In the genomic region with DNA sequence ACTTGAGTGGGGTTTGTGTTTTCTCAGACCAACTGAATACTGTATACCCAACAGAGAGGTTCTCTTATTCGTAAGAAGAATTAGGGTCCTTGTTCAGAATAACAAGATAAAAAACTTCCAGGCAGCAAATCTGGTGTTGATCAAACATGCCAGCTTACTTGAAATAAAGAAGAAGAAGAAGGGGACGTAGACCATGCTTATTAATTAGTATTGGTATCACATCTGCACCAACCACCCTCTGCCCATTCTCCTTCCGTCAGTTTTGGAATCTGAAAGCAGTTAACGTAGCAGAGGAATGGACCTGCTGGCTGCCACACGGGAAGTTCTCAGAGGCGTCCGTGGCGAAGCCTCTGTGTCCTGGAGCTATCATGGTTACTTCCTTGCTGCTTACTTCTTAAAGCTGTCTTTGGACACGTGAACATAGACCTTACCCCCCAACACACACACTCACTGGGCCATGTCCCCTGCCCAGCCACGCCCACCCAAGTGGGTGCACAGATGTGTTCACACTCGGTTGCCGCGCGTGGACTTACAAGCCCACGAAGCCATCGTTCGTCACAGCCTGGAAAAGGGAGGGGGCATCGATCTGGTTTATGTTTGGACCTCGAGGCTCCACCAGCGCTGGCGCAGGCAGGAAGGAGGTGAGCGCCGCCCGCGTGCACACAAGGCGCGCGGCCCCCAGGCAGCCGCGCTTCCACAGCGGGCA, we compare ENCODE assay signal across 1 cellular context.
TF ChIP-seq lines count a peak whose summit lies in the region.

No MANE protein-coding gene starts in this region.

TF ChIP-seq in WTC11, 78 proteins besides CTCF, POLR2A, EP300 and RAD21:
- TF ChIP-seq, protein P1, sequence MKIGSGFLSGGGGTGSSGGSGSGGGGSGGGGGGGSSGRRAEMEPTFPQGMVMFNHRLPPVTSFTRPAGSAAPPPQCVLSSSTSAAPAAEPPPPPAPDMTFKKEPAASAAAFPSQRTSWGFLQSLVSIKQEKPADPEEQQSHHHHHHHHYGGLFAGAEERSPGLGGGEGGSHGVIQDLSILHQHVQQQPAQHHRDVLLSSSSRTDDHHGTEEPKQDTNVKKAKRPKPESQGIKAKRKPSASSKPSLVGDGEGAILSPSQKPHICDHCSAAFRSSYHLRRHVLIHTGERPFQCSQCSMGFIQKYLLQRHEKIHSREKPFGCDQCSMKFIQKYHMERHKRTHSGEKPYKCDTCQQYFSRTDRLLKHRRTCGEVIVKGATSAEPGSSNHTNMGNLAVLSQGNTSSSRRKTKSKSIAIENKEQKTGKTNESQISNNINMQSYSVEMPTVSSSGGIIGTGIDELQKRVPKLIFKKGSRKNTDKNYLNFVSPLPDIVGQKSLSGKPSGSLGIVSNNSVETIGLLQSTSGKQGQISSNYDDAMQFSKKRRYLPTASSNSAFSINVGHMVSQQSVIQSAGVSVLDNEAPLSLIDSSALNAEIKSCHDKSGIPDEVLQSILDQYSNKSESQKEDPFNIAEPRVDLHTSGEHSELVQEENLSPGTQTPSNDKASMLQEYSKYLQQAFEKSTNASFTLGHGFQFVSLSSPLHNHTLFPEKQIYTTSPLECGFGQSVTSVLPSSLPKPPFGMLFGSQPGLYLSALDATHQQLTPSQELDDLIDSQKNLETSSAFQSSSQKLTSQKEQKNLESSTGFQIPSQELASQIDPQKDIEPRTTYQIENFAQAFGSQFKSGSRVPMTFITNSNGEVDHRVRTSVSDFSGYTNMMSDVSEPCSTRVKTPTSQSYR (CRISPR knock-in tag; IDR thresholded peaks at IDR 0.05) = no peak
- TF ChIP-seq ZNF219 (CRISPR knock-in tag; IDR thresholded peaks at IDR 0.05; ENCODE audit: borderline replicate concordance) = no peak
- TF ChIP-seq, protein P2, sequence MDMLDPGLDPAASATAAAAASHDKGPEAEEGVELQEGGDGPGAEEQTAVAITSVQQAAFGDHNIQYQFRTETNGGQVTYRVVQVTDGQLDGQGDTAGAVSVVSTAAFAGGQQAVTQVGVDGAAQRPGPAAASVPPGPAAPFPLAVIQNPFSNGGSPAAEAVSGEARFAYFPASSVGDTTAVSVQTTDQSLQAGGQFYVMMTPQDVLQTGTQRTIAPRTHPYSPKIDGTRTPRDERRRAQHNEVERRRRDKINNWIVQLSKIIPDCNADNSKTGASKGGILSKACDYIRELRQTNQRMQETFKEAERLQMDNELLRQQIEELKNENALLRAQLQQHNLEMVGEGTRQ (CRISPR knock-in tag; IDR thresholded peaks at IDR 0.05) = no peak
- TF ChIP-seq SOX15 (CRISPR knock-in tag; IDR thresholded peaks at IDR 0.05) = no peak
- TF ChIP-seq ZNF396 (CRISPR knock-in tag; IDR thresholded peaks at IDR 0.05; ENCODE audit: borderline replicate concordance) = no peak
- no peak for TF ChIP-seq MXD4 (CRISPR knock-in tag; IDR thresholded peaks at IDR 0.05; ENCODE audit: borderline replicate concordance)
- TF ChIP-seq, protein P3, sequence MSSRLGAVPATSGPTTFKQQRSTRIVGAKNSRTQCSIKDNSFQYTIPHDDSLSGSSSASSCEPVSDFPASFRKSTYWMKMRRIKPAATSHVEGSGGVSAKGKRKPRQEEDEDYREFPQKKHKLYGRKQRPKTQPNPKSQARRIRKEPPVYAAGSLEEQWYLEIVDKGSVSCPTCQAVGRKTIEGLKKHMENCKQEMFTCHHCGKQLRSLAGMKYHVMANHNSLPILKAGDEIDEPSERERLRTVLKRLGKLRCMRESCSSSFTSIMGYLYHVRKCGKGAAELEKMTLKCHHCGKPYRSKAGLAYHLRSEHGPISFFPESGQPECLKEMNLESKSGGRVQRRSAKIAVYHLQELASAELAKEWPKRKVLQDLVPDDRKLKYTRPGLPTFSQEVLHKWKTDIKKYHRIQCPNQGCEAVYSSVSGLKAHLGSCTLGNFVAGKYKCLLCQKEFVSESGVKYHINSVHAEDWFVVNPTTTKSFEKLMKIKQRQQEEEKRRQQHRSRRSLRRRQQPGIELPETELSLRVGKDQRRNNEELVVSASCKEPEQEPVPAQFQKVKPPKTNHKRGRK (CRISPR knock-in tag; IDR thresholded peaks at IDR 0.05; ENCODE audit: borderline replicate concordance) = no peak
- TF ChIP-seq RORB (CRISPR knock-in tag; IDR thresholded peaks at IDR 0.05) = no peak
- no peak for TF ChIP-seq ZNF317 (CRISPR knock-in tag; IDR thresholded peaks at IDR 0.05; ENCODE audit: borderline replicate concordance, low read depth)
- TF ChIP-seq, protein P4, sequence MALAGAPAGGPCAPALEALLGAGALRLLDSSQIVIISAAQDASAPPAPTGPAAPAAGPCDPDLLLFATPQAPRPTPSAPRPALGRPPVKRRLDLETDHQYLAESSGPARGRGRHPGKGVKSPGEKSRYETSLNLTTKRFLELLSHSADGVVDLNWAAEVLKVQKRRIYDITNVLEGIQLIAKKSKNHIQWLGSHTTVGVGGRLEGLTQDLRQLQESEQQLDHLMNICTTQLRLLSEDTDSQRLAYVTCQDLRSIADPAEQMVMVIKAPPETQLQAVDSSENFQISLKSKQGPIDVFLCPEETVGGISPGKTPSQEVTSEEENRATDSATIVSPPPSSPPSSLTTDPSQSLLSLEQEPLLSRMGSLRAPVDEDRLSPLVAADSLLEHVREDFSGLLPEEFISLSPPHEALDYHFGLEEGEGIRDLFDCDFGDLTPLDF (CRISPR knock-in tag; IDR thresholded peaks at IDR 0.05) = no peak
- TF ChIP-seq, protein P5, sequence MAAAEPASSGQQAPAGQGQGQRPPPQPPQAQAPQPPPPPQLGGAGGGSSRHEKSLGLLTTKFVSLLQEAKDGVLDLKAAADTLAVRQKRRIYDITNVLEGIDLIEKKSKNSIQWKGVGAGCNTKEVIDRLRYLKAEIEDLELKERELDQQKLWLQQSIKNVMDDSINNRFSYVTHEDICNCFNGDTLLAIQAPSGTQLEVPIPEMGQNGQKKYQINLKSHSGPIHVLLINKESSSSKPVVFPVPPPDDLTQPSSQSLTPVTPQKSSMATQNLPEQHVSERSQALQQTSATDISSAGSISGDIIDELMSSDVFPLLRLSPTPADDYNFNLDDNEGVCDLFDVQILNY (CRISPR knock-in tag; IDR thresholded peaks at IDR 0.05) = no peak
- TF ChIP-seq SMAD3 (CRISPR knock-in tag; IDR thresholded peaks at IDR 0.05; ENCODE audit: borderline replicate concordance) = no peak
- TF ChIP-seq NR3C1 (CRISPR knock-in tag; conservative IDR thresholded peaks at IDR 0.05; ENCODE audit: low read depth) = no peak
- TF ChIP-seq ZNF423 (CRISPR knock-in tag; IDR thresholded peaks at IDR 0.05) = no peak
- TF ChIP-seq ZNF138 (CRISPR knock-in tag; conservative IDR thresholded peaks at IDR 0.05) = no peak
- TF ChIP-seq, protein P6, sequence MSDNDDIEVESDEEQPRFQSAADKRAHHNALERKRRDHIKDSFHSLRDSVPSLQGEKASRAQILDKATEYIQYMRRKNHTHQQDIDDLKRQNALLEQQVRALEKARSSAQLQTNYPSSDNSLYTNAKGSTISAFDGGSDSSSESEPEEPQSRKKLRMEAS (CRISPR knock-in tag; IDR thresholded peaks at IDR 0.05) = no peak
- TF ChIP-seq PRRX2 (CRISPR knock-in tag; IDR thresholded peaks at IDR 0.05) = no peak
- TF ChIP-seq ELF4 (CRISPR knock-in tag; IDR thresholded peaks at IDR 0.05; ENCODE audit: low read depth) = no peak
